8 cellular contexts compared by ENCODE assay signal in the genomic region with DNA sequence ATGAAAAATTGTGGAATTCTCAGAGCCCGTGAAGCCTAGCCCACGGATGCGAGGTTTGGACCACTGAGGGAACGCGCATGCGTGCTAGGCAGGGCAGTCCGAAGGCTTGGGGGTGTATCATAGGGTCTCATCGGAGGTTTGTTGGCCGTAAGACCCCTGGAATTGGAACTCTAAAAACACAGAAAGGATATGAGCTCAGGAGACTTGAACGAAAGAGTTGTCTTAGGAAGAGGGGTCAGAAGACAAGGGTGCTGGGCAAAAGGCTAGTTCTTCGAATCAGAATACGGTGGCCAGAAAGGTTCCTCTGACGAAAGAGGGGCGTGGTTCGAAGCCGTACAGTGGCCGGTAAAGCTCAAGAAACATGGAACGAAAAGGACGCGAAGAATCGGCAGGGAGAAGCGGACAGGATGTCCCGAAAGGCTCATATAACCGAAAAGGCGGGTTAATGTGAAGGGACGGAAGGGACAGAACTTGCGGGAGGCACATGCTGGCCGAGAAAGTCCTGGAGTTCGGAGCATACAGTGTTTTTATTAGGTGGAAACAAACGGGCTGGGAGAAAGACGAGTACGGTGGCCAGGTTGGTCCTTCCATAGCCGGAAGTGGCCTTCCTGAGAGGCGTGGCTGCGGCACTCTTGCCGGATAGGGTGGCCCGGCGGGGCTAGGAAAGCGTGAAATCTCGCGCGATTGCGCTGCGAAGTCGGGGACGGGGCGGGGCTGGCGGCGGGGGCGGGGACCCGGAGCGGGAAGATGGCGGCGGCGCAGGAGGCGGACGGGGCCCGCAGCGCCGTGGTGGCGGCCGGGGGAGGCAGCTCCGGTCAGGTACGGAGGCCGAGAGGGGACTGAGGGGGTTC. TPM values are rescaled to one million over a fixed set of nuclear protein-coding genes. Genes with fewer than 3 reads are reported as not detected.
DNase-seq lines count a peak whose midpoint lies in the region; ATAC-seq and TF ChIP-seq lines count a peak whose summit lies in the region.

A gene with protein sequence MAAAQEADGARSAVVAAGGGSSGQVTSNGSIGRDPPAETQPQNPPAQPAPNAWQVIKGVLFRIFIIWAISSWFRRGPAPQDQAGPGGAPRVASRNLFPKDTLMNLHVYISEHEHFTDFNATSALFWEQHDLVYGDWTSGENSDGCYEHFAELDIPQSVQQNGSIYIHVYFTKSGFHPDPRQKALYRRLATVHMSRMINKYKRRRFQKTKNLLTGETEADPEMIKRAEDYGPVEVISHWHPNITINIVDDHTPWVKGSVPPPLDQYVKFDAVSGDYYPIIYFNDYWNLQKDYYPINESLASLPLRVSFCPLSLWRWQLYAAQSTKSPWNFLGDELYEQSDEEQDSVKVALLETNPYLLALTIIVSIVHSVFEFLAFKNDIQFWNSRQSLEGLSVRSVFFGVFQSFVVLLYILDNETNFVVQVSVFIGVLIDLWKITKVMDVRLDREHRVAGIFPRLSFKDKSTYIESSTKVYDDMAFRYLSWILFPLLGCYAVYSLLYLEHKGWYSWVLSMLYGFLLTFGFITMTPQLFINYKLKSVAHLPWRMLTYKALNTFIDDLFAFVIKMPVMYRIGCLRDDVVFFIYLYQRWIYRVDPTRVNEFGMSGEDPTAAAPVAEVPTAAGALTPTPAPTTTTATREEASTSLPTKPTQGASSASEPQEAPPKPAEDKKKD (plus strand): TSS at position 732 of the 851 bp plus-strand sequence. CDS start 16 bp downstream, at position 748.

- peaks cover 51% of the 10 kb centered on the region for H3K4me1 Mint-ChIP-seq in activated naive CD8-positive, alpha-beta T cell (ENCODE audit: low read depth)

- peak within 1 kb of the TSS; percentile 100 for H3K27ac Mint-ChIP-seq in activated naive CD8-positive, alpha-beta T cell

- peak; percentile 88 for TF ChIP-seq POLR2A in GM10847 (IDR thresholded peaks at IDR 0.05; ENCODE audit: extremely low read depth, insufficient read length)

- no peaks in the 10 kb centered on the region for H3K36me3 Mint-ChIP-seq in activated naive CD8-positive, alpha-beta T cell

- DNase-seq in NCI-H1105 treated with DMSO at 0.1 percent for 48 hours (lab: John Stamatoyannopoulos, UW) (peak; percentile 93), SKM-1 treated with dmso at 0.1 percent for 144 hours (lab: John Stamatoyannopoulos, UW; ENCODE audit: unreplicated experiment) (peak; percentile 81), glomerular visceral epithelial cell (ENCODE audit: extremely low spot score) (peak; percentile 95), omental fat pad (ENCODE audit: low spot score) (peak; percentile 83)

- no peaks in the 10 kb centered on the region for H3K9me3 Mint-ChIP-seq in activated naive CD8-positive, alpha-beta T cell (ENCODE audit: low read depth)

- ATAC-seq in HG02678 (IDR thresholded peaks at IDR 0.05; ENCODE audit: unreplicated experiment) (peak; percentile 87), omental fat pad (ENCODE audit: low FRiP score) (peak; percentile 92)

- no peaks in the 10 kb centered on the region for H3K27me3 Mint-ChIP-seq in activated naive CD8-positive, alpha-beta T cell

- H3K4me3 Mint-ChIP-seq in activated naive CD8-positive, alpha-beta T cell, result peak within 1 kb of the TSS; percentile 100

- TF ChIP-seq CTCF in omental fat pad (IDR thresholded peaks at IDR 0.05), result no peak

- peak within 1 kb of the TSS; percentile 91 for H3K27ac ChIP-seq in temporal lobe (ENCODE audit: low read depth, low read length)

RNA-seq across cellular contexts. Expression of the gene that starts here (rescaled TPM):
- total RNA-seq in omental fat pad (10 to 100 TPM; 58.8 to 77.5 (median 70.2) TPM), temporal lobe (47.5 TPM)

Comparison
In these comparisons a context has a peak if more than half of its experiments do, and no peak if none do; other contexts are left out.
1. Peak in every context shown above with its lines: DNase-seq, ATAC-seq and H3K27ac ChIP-seq.